Comparison of ENCODE assay signal across 27 cellular contexts in genomic region chrX:123088331-123088730, GRCh38.
DNase-seq lines count a peak whose midpoint lies in the region; ATAC-seq, FAIRE-seq and TF ChIP-seq lines count a peak whose summit lies in the region.
"Had no signal": no experiment of that assay in that cellular context is flagged by ENCODE, and none has a peak within 500 bp of the region (broad histone marks: within the 10 kb centered on the region; RNA-seq: fewer than 3 reads in every experiment).

No MANE protein-coding gene starts in this region.

- H3K4me2 ChIP-seq in GM23248 (ENCODE audit: unreplicated experiment), result no peak overlapping the region
- no peak overlapping the region for H3K4me2 ChIP-seq in HepG2 (ENCODE audit: low read depth, low read length)
- H3K4me2 ChIP-seq: BLaER1 had no signal

- no peaks in the 10 kb centered on the region for H3K36me3 ChIP-seq in GM23248 (ENCODE audit: low read depth)
- H3K36me3 ChIP-seq in HepG2 (replicated peaks in 1 of 2; ENCODE audit: control insufficient read depth in 1 of 2, insufficient read depth in 2 of 2, low read length in 2 of 2), result no peaks in the 10 kb centered on the region
- no peaks in the 10 kb centered on the region for H3K36me3 ChIP-seq in stomach
- H3K36me3 ChIP-seq: BLaER1 had no signal

- TF ChIP-seq CTCF in AG10803 (conservative IDR thresholded peaks at IDR 0.05; ENCODE audit: low read length), result no peak
- TF ChIP-seq CTCF in epithelial cell of esophagus (IDR thresholded peaks at IDR 0.05; ENCODE audit: insufficient read depth, low read depth, low read length, missing control alignments), result no peak
- TF ChIP-seq CTCF in HepG2 (CRISPR knock-in tag; IDR thresholded peaks at IDR 0.05), result no peak
- TF ChIP-seq CTCF in stomach (IDR thresholded peaks at IDR 0.05), result no peak

- in situ Hi-C loops in GM23248 (cut with MboI), result no loop called here
- in situ Hi-C loops in HepG2 (cut with HindIII; ENCODE audit: extremely low pct_ligation_motif_present, low pct_unique_long_range_greater_than_20kb), result no loop called here

- TF ChIP-seq EP300 in HepG2 (IDR thresholded peaks at IDR 0.05; ENCODE audit: low read depth in 2 of 2, low read length in 2 of 2) (no peak), HepG2 (CRISPR knock-in tag; IDR thresholded peaks at IDR 0.05; ENCODE audit: borderline replicate concordance) (no peak), stomach (IDR thresholded peaks at IDR 0.05) (no peak)

- no peak overlapping the region for H3K27ac Mint-ChIP-seq in activated CD4-positive, alpha-beta T cell treated with anti-CD3 and anti-CD28 coated beads for 36 hours
- H3K27ac Mint-ChIP-seq: CD4-positive, alpha-beta T cell had no signal

- intact Hi-C loops in HepG2 (cut with micrococcal nuclease; ENCODE audit: unreplicated experiment) (no loop called here), stomach (cut with DNase I; ENCODE audit: low total_unique reads) (no loop called here)
- intact Hi-C loops in activated CD4-positive, alpha-beta T cell treated with anti-CD3 and anti-CD28 coated beads for 36 hours (cut with DNase I, micrococcal nuclease), result no loop called here

- peaks cover 37% of the 10 kb centered on the region; the same call in 1 of the 2 replicates for H3F3A ChIP-seq in GM23248 (ENCODE audit: insufficient read depth)

- no peaks in the 10 kb centered on the region for H3K27me3 Mint-ChIP-seq in activated CD4-positive, alpha-beta T cell treated with anti-CD3 and anti-CD28 coated beads for 36 hours
- H3K27me3 Mint-ChIP-seq: CD4-positive, alpha-beta T cell had no signal

- H3K9ac ChIP-seq in GM23248, result no peak overlapping the region
- no peak overlapping the region for H3K9ac ChIP-seq in HepG2 (ENCODE audit: insufficient read depth, low read depth, low read length)
- H3K9ac ChIP-seq: BLaER1 had no signal

- H3K4me3 Mint-ChIP-seq in activated CD4-positive, alpha-beta T cell treated with anti-CD3 and anti-CD28 coated beads for 36 hours, result no peak overlapping the region
- H3K4me3 Mint-ChIP-seq: CD4-positive, alpha-beta T cell had no signal

- H3K4me1 Mint-ChIP-seq in activated CD4-positive, alpha-beta T cell treated with anti-CD3 and anti-CD28 coated beads for 36 hours, result no peaks in the 10 kb centered on the region

- no peak overlapping the region for H2AFZ ChIP-seq in GM23248
- no peak overlapping the region for H2AFZ ChIP-seq in HepG2 (ENCODE audit: low read length)

- TF ChIP-seq POLR2A in HepG2 (IDR thresholded peaks at IDR 0.05; ENCODE audit: insufficient read depth in 1 of 2, low read depth in 2 of 2, low read length in 2 of 2) (no peak), stomach (IDR thresholded peaks at IDR 0.05) (no peak)

- no peaks in the 10 kb centered on the region for H4K20me1 ChIP-seq in GM23248 (ENCODE audit: insufficient read depth)
- H4K20me1 ChIP-seq in HepG2 (ENCODE audit: insufficient read depth, low read length), result no peaks in the 10 kb centered on the region
- H4K20me1 ChIP-seq: BLaER1 had no signal

- no TSS peak for BruUV-seq in HepG2 (replicated peaks; lab: Mats Ljungman, UMichigan)

- H3K27ac ChIP-seq in GM23248 (peak overlapping the region; percentile 56), HepG2 (ENCODE audit: extremely low read length, insufficient read depth, low read length) (peak overlapping the region; percentile 30), stomach (no peak overlapping the region)
- H3K27ac ChIP-seq: BLaER1, SK-N-MC had no signal

- H3K9me2 ChIP-seq in GM23248 (ENCODE audit: insufficient read depth), result no peaks in the 10 kb centered on the region

- no peaks in the 10 kb centered on the region for H3K9me3 Mint-ChIP-seq in activated CD4-positive, alpha-beta T cell treated with anti-CD3 and anti-CD28 coated beads for 36 hours (ENCODE audit: low read depth)
- H3K9me3 Mint-ChIP-seq: CD4-positive, alpha-beta T cell had no signal

- H3K4me3 ChIP-seq in AG10803 (ENCODE audit: low read length) (no peak overlapping the region), GM23248 (no peak overlapping the region), epithelial cell of esophagus (ENCODE audit: low read length) (no peak overlapping the region), HepG2 (replicated peaks in 1 of 3; ENCODE audit: insufficient read depth in 1 of 3, low read depth in 2 of 3, low read length in 3 of 3) (no peak overlapping the region), stomach (no peak overlapping the region)
- H3K4me3 ChIP-seq: BLaER1, SK-N-MC had no signal

- no peaks in the 10 kb centered on the region for H3K36me3 Mint-ChIP-seq in activated CD4-positive, alpha-beta T cell treated with anti-CD3 and anti-CD28 coated beads for 36 hours (ENCODE audit: low read depth)

- no peak for ATAC-seq in HepG2
- ATAC-seq in activated CD4-positive, alpha-beta T cell treated with anti-CD3 and anti-CD28 coated beads for 36 hours, result no peak
- ATAC-seq: HCT116, PC-3 had no signal

- H3K27me3 ChIP-seq in GM23248 (replicated peaks; ENCODE audit: insufficient read depth), result no peaks in the 10 kb centered on the region
- H3K27me3 ChIP-seq in HepG2 (ENCODE audit: control insufficient read depth in 1 of 2, insufficient read depth in 2 of 2, low read length in 2 of 2), result no peaks in the 10 kb centered on the region
- H3K27me3 ChIP-seq in stomach, result no peaks in the 10 kb centered on the region

- 67 to 69% methylated on average over 2 of the region's 2 CpGs for WGBS in GM23248 (ENCODE audit: low coverage in 1 of 2, low lambda C conversion rate in 2 of 2, missing lambda C conversion rate in 2 of 2), 2 experiments
- WGBS in HepG2 (ENCODE audit: low lambda C conversion rate), result 80% methylated on average over 2 of the region's 2 CpGs
- WGBS in stomach, 5 donors, result 69 to 94% (median 83%) methylated on average over 2 of the region's 2 CpGs

- POLR2A ChIA-PET in HepG2 (lab: Yijun Ruan, JAX), result no interaction called here
- POLR2A ChIA-PET in activated CD4-positive, alpha-beta T cell treated with anti-CD3 and anti-CD28 coated beads for 36 hours (lab: Charles Lee), result no interaction called here

- DNase-seq in AG10803 (ENCODE audit: low read depth) (peak; percentile 62), GM23248 (peak; percentile 60), epithelial cell of esophagus (ENCODE audit: low read depth) (peak; percentile 75), HepG2 (ENCODE audit: low spot score) (no peak), NCI-H2196 (lab: John Stamatoyannopoulos, UW; ENCODE audit: unreplicated experiment) (no peak), middle frontal gyrus (ENCODE audit: extremely low spot score, low spot score) (no peak), stomach (no peak)
- DNase-seq in activated CD4-positive, alpha-beta T cell treated with anti-CD3 and anti-CD28 coated beads for 36 hours, result no peak
- DNase-seq: CD4-positive, alpha-beta T cell; COR-L47; DMS79; Karpas-422; NCI-H1417; NCI-H1694 treated with DMSO at 0.1 percent for 48 hours; NCI-H2081 treated with DMSO at 0.1 percent for 48 hours; NCI-H2171 treated with DMSO at 0.1 percent for 48 hours; NCI-H446 treated with DMSO at 0.1 percent for 48 hours; NCI-H526 treated with DMSO at 0.1 percent for 48 hours; PC-3; SHP77 treated with DMSO at 0.1 percent for 48 hours had no signal

- H3K79me2 ChIP-seq in GM23248 (ENCODE audit: insufficient read depth) (no peaks in the 10 kb centered on the region), HepG2 (ENCODE audit: insufficient read depth, low read length) (no peaks in the 10 kb centered on the region)

- H3K4me1 ChIP-seq in GM23248 (ENCODE audit: insufficient read depth) (peaks cover 36% of the 10 kb centered on the region), HepG2 (ENCODE audit: insufficient read depth, low read length) (peaks cover 60% of the 10 kb centered on the region), stomach (no peaks in the 10 kb centered on the region)
- H3K4me1 ChIP-seq: BLaER1 had no signal

- CTCF ChIA-PET in HepG2 (lab: Yijun Ruan, JAX; ENCODE audit: low intra/inter-chr PET ratio, low total read pairs), result no interaction called here
- CTCF ChIA-PET in activated CD4-positive, alpha-beta T cell treated with anti-CD3 and anti-CD28 coated beads for 36 hours (lab: Charles Lee), result no interaction called here

- no peak for FAIRE-seq in HepG2 (lab: Jason Lieb, UNC)
- FAIRE-seq: A204.1, GM12892, GM18507, H1 had no signal

- H3K9me3 ChIP-seq in GM23248 (ENCODE audit: low read depth), result no peaks in the 10 kb centered on the region
- no peaks in the 10 kb centered on the region for H3K9me3 ChIP-seq in HepG2 (ENCODE audit: low read length)
- H3K9me3 ChIP-seq in stomach, result peaks cover 0 to 7% (median 0%) of the 10 kb centered on the region in 4 donors
- H3K9me3 ChIP-seq: BLaER1 had no signal

- no peak for TF ChIP-seq RAD21 in HepG2 (CRISPR knock-in tag; IDR thresholded peaks at IDR 0.05)

TF ChIP-seq in HepG2, 621 proteins besides CTCF, POLR2A, EP300 and RAD21 (continues in another document):
- TF ChIP-seq ZNF121 (CRISPR knock-in tag; IDR thresholded peaks at IDR 0.05) (peak; percentile 55), RARA (CRISPR knock-in tag; IDR thresholded peaks at IDR 0.05) (no peak), ZBTB8A (CRISPR knock-in tag; IDR thresholded peaks at IDR 0.05; ENCODE audit: borderline replicate concordance, low read depth) (no peak), CEBPG (CRISPR knock-in tag; IDR thresholded peaks at IDR 0.05) (peak; percentile 32; the same call in 1 of the 2 replicates), ZSCAN25 (CRISPR knock-in tag; IDR thresholded peaks at IDR 0.05) (no peak), HNRNPH1 (optimal IDR thresholded peaks at IDR 0.05; ENCODE audit: low read depth, low read length) (no peak), REL (CRISPR knock-in tag; conservative IDR thresholded peaks at IDR 0.05) (no peak), ZNF546 (CRISPR knock-in tag; conservative IDR thresholded peaks at IDR 0.05) (no peak), ZSCAN9 (CRISPR knock-in tag; IDR thresholded peaks at IDR 0.05; ENCODE audit: borderline replicate concordance) (no peak), RBAK (CRISPR knock-in tag; IDR thresholded peaks at IDR 0.05) (no peak), ZNF720 (CRISPR knock-in tag; IDR thresholded peaks at IDR 0.05) (no peak), ZNF224 (CRISPR knock-in tag; IDR thresholded peaks at IDR 0.05) (no peak), SALL1 (CRISPR knock-in tag; IDR thresholded peaks at IDR 0.05) (no peak), FOXA1 (IDR thresholded peaks at IDR 0.05) (no peak), FOXA1 (CRISPR knock-in tag; IDR thresholded peaks at IDR 0.05) (no peak)
- TF ChIP-seq, protein P1, sequence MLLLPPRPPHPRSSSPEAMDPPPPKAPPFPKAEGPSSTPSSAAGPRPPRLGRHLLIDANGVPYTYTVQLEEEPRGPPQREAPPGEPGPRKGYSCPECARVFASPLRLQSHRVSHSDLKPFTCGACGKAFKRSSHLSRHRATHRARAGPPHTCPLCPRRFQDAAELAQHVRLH (CRISPR knock-in tag; IDR thresholded peaks at IDR 0.05; ENCODE audit: borderline replicate concordance, low read depth), result no peak

Comparison
In these comparisons a context has a peak if more than half of its experiments do, and no peak if none do; other contexts are left out.
1. DNase-seq: peak in AG10803 (single experiment), GM23248 (single experiment) and epithelial cell of esophagus (single experiment); none in HepG2 (single experiment), NCI-H2196 (single experiment), activated CD4-positive, alpha-beta T cell treated with anti-CD3 and anti-CD28 coated beads for 36 hours (single experiment), middle frontal gyrus (single experiment) and stomach (single experiment).
2. H3K27ac ChIP-seq: peak in GM23248 (single experiment) and HepG2 (single experiment); none in stomach (0 of 5).